Comparison of ENCODE assay signal across 17 cellular contexts in the genomic region with DNA sequence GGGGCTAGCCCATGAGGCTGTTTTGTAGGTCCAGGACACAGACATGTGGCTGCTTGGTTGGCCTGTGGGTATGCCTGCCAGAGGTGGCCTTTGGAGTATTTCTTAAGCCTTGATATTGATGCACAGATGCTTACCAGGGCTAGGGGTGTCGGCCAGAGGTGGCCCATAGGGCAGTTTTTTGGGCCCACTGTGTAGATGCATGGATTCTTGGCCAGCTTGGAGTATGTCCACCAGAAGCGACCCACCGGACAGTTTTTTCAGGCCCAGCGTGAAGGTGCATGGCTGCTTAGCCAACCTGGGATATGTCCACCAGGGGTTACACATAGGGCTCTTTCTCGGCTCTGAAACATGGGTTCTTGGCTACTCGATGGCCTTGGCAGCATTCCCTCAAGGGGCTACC.
A peak's percentile ranks its signal among the peaks of the same experiment; 100 is the strongest.
DNase-seq lines count a peak whose midpoint lies in the region; ATAC-seq and TF ChIP-seq lines count a peak whose summit lies in the region.
"Had no signal": no experiment of that assay in that cellular context is flagged by ENCODE, and none has a peak within 500 bp of the region (broad histone marks: within the 10 kb centered on the region; RNA-seq: fewer than 3 reads in every experiment).

No MANE protein-coding gene starts in this region.

- no peaks in the 10 kb centered on the region for H3K4me1 ChIP-seq in upper lobe of right lung
- H3K4me1 ChIP-seq: BE2C, BLaER1, Caco-2 had no signal

- H3K36me3 ChIP-seq in upper lobe of right lung, result no peaks in the 10 kb centered on the region
- H3K36me3 ChIP-seq: BE2C, BLaER1 had no signal

- H3K27ac Mint-ChIP-seq in chondrocyte (ENCODE audit: unreplicated experiment) (no peak overlapping the region), neural crest cell (ENCODE audit: unreplicated experiment) (peak overlapping the region; percentile 50), T-helper 17 cell (no peak overlapping the region)
- H3K27ac Mint-ChIP-seq: CD4-positive, alpha-beta T cell; CD8-positive, alpha-beta T cell had no signal

- H3K4me3 Mint-ChIP-seq in chondrocyte (ENCODE audit: unreplicated experiment) (no peak overlapping the region), neural crest cell (no peak overlapping the region), T-helper 17 cell (no peak overlapping the region)
- H3K4me3 Mint-ChIP-seq: CD4-positive, alpha-beta T cell; CD8-positive, alpha-beta T cell had no signal

- H3K9me3 ChIP-seq in upper lobe of right lung (peaks cover 3% of the 10 kb centered on the region), T-helper 17 cell (ENCODE audit: control insufficient read depth, low read length, poor library complexity, severe bottlenecking) (peaks cover 4% of the 10 kb centered on the region)
- H3K9me3 ChIP-seq: BE2C, Caco-2 had no signal

- intact Hi-C loops in upper lobe of right lung (cut with DNase I), result no loop called here

- no peaks in the 10 kb centered on the region for H3K4me1 Mint-ChIP-seq in chondrocyte (ENCODE audit: low read depth)
- no peaks in the 10 kb centered on the region for H3K4me1 Mint-ChIP-seq in neural crest cell
- no peaks in the 10 kb centered on the region for H3K4me1 Mint-ChIP-seq in T-helper 17 cell

- H3K36me3 Mint-ChIP-seq in chondrocyte (ENCODE audit: low read depth), result no peaks in the 10 kb centered on the region
- H3K36me3 Mint-ChIP-seq in neural crest cell (ENCODE audit: low read depth), result peaks cover 8% of the 10 kb centered on the region
- H3K36me3 Mint-ChIP-seq in T-helper 17 cell (ENCODE audit: low read depth), result no peaks in the 10 kb centered on the region
- H3K36me3 Mint-ChIP-seq: CD8-positive, alpha-beta T cell had no signal

- no peak overlapping the region for H3K4me3 ChIP-seq in upper lobe of right lung
- H3K4me3 ChIP-seq: BLaER1 had no signal

- ATAC-seq in upper lobe of right lung (no peak), T-helper 17 cell (no peak)
- no peak for ATAC-seq in activated CD4-positive, CD25-positive, alpha-beta regulatory T cell treated with anti-CD3 and anti-CD28 coated beads, Interleukin-2, amount 50 U/mL, for 24 hours
- ATAC-seq: CD8-positive, alpha-beta T cell had no signal

- H3K27me3 Mint-ChIP-seq in chondrocyte (ENCODE audit: low read depth) (no peaks in the 10 kb centered on the region), neural crest cell (ENCODE audit: low read depth) (no peaks in the 10 kb centered on the region), T-helper 17 cell (no peaks in the 10 kb centered on the region)
- H3K27me3 Mint-ChIP-seq: CD4-positive, alpha-beta T cell had no signal

- H3K27me3 ChIP-seq in upper lobe of right lung, result no peaks in the 10 kb centered on the region
- H3K27me3 ChIP-seq: BE2C, BLaER1 had no signal

- H3K9me3 Mint-ChIP-seq in chondrocyte (ENCODE audit: low read depth) (peaks cover 37% of the 10 kb centered on the region), neural crest cell (peaks cover 16% of the 10 kb centered on the region)

- TF ChIP-seq CTCF in C4-2B (conservative IDR thresholded peaks at IDR 0.05) (no peak), chondrocyte (IDR thresholded peaks at IDR 0.05) (no peak), neural crest cell (conservative IDR thresholded peaks at IDR 0.05) (no peak), upper lobe of right lung (IDR thresholded peaks at IDR 0.05) (no peak)

- peak; percentile 66 for DNase-seq in chondrocyte (ENCODE audit: low spot score)
- no peak for DNase-seq in neural crest cell (ENCODE audit: low read depth, low spot score)
- DNase-seq in upper lobe of right lung, result peak; percentile 26
- no peak for DNase-seq in T-helper 17 cell
- no peak for DNase-seq in NCI-H526 treated with DMSO at 0.1 percent for 48 hours (lab: John Stamatoyannopoulos, UW)
- DNase-seq: 8988T; BE2C; C1 segment of cervical spinal cord; Calu3; CD4-positive, alpha-beta T cell; CD8-positive, alpha-beta T cell; DMS79 treated with DMSO at 0.1 percent for 48 hours; GF-D8 had no signal

- H3K27ac ChIP-seq in C4-2B (peak overlapping the region; percentile 11; the same call in 1 of the 2 replicates), upper lobe of right lung (no peak overlapping the region)
- H3K27ac ChIP-seq: BLaER1 had no signal

Comparison
In these comparisons a context has a peak if more than half of its experiments do, and no peak if none do; other contexts are left out.
1. DNase-seq: peak in chondrocyte (single experiment) and upper lobe of right lung (single experiment); none in neural crest cell (single experiment), T-helper 17 cell (0 of 3) and NCI-H526 treated with DMSO at 0.1 percent for 48 hours (single experiment).